In the genomic region with DNA sequence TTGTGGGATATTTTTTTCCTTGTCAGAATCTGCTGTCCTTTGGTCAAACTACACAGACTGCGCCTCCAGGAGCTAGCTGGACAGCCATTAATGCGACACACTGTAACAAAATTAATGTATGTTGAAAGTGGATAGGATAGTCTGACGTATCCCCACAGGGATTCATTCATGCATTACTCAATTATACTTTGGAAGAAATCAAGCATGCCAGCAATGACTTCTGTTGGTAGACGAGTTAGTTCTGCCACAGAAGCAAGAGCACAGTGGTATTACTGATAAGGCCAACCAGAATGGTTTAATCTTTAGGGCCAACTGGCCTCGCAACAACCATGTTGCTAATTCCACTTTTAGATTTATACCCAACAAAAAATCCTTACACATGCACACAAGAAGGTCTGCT, we compare ENCODE assay signal across 1 cellular context.
TF ChIP-seq lines count a peak whose summit lies in the region.

No MANE protein-coding gene starts in this region.

TF ChIP-seq in SK-N-SH, 30 proteins besides CTCF, POLR2A, EP300 and RAD21 (continued from another document):
- no peak for TF ChIP-seq POLR2AphosphoS5 (IDR thresholded peaks at IDR 0.05; ENCODE audit: low read depth, low read length)
- TF ChIP-seq SMC3 (IDR thresholded peaks at IDR 0.05; ENCODE audit: low read depth, low read length) = no peak
- TF ChIP-seq TEAD4 (IDR thresholded peaks at IDR 0.05; ENCODE audit: borderline replicate concordance, insufficient read depth) = no peak
- TF ChIP-seq RFX5 (IDR thresholded peaks at IDR 0.05; ENCODE audit: low read length) = peak; percentile 51; the same call in 1 of the 2 replicates
- TF ChIP-seq ELF1 (IDR thresholded peaks at IDR 0.05) = no peak
- TF ChIP-seq RXRA (IDR thresholded peaks at IDR 0.05; ENCODE audit: borderline replicate concordance, low read depth) = no peak
- peak; percentile 76 for TF ChIP-seq CHD2 (IDR thresholded peaks at IDR 0.05; ENCODE audit: low read length, partially characterized antibody)
- no peak for TF ChIP-seq YY1 (IDR thresholded peaks at IDR 0.05; ENCODE audit: low read depth)
- TF ChIP-seq GATA2 (CRISPR knock-in tag; IDR thresholded peaks at IDR 0.05) = peak; percentile 67; the same call in 1 of the 2 replicates
- peak; percentile 85 for TF ChIP-seq RCOR1 (IDR thresholded peaks at IDR 0.05; ENCODE audit: low read length)
- TF ChIP-seq EZH2phosphoT487 (IDR thresholded peaks at IDR 0.05; ENCODE audit: borderline replicate concordance, low read depth) = no peak
- no peak for TF ChIP-seq NRF1 (IDR thresholded peaks at IDR 0.05; ENCODE audit: low read depth, low read length)
- TF ChIP-seq FOXM1 (IDR thresholded peaks at IDR 0.05; ENCODE audit: low read depth) = no peak
- TF ChIP-seq, protein P1, sequence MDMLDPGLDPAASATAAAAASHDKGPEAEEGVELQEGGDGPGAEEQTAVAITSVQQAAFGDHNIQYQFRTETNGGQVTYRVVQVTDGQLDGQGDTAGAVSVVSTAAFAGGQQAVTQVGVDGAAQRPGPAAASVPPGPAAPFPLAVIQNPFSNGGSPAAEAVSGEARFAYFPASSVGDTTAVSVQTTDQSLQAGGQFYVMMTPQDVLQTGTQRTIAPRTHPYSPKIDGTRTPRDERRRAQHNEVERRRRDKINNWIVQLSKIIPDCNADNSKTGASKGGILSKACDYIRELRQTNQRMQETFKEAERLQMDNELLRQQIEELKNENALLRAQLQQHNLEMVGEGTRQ (IDR thresholded peaks at IDR 0.05; ENCODE audit: borderline replicate concordance, low read depth, low read length) = no peak
- TF ChIP-seq JUND (IDR thresholded peaks at IDR 0.05) = no peak
- peak; percentile 85; the same call in 1 of the 2 replicates for TF ChIP-seq MXI1 (IDR thresholded peaks at IDR 0.05; ENCODE audit: low read depth, low read length)
- no peak for TF ChIP-seq TCF12 (IDR thresholded peaks at IDR 0.05)
- TF ChIP-seq, protein P2, sequence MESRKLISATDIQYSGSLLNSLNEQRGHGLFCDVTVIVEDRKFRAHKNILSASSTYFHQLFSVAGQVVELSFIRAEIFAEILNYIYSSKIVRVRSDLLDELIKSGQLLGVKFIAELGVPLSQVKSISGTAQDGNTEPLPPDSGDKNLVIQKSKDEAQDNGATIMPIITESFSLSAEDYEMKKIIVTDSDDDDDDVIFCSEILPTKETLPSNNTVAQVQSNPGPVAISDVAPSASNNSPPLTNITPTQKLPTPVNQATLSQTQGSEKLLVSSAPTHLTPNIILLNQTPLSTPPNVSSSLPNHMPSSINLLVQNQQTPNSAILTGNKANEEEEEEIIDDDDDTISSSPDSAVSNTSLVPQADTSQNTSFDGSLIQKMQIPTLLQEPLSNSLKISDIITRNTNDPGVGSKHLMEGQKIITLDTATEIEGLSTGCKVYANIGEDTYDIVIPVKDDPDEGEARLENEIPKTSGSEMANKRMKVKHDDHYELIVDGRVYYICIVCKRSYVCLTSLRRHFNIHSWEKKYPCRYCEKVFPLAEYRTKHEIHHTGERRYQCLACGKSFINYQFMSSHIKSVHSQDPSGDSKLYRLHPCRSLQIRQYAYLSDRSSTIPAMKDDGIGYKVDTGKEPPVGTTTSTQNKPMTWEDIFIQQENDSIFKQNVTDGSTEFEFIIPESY (IDR thresholded peaks at IDR 0.05; ENCODE audit: borderline replicate concordance, low read depth) = no peak
- TF ChIP-seq FOSL2 (IDR thresholded peaks at IDR 0.05; ENCODE audit: borderline replicate concordance, low read depth) = no peak
- no peak for TF ChIP-seq GABPA (IDR thresholded peaks at IDR 0.05; ENCODE audit: low read depth)
- no peak for TF ChIP-seq NFIC (IDR thresholded peaks at IDR 0.05; ENCODE audit: borderline replicate concordance)
